ENCODE assay signal across 1 cellular context in genomic region chr11:64710418-64711137, GRCh38.
TF ChIP-seq lines count a peak whose summit lies in the region.

No MANE protein-coding gene starts in this region.

TF ChIP-seq in HepG2, 621 proteins besides CTCF, POLR2A, EP300 and RAD21:
- TF ChIP-seq TOPORS (CRISPR knock-in tag; IDR thresholded peaks at IDR 0.05): no peak
- TF ChIP-seq ZNF879 (CRISPR knock-in tag; IDR thresholded peaks at IDR 0.05): no peak
- no peak for TF ChIP-seq NPAS2 (CRISPR knock-in tag; IDR thresholded peaks at IDR 0.05; ENCODE audit: borderline replicate concordance)
- TF ChIP-seq CREB1 (IDR thresholded peaks at IDR 0.05): peak; percentile 70
- no peak for TF ChIP-seq CREB1 (CRISPR knock-in tag; IDR thresholded peaks at IDR 0.05)
- TF ChIP-seq NR2F6 (IDR thresholded peaks at IDR 0.05): no peak
- no peak for TF ChIP-seq NR2F6 (CRISPR knock-in tag; IDR thresholded peaks at IDR 0.05)
- TF ChIP-seq SOX13 (IDR thresholded peaks at IDR 0.05): no peak
- TF ChIP-seq SOX13 (CRISPR knock-in tag; conservative IDR thresholded peaks at IDR 0.05 in 1 of 2, IDR thresholded peaks at IDR 0.05 in 1 of 2): no peak
- no peak for TF ChIP-seq MNT (IDR thresholded peaks at IDR 0.05)
- TF ChIP-seq ATF7 (IDR thresholded peaks at IDR 0.05): peak; percentile 93
- TF ChIP-seq ATF7 (CRISPR knock-in tag; IDR thresholded peaks at IDR 0.05): no peak
